In the genomic region with DNA sequence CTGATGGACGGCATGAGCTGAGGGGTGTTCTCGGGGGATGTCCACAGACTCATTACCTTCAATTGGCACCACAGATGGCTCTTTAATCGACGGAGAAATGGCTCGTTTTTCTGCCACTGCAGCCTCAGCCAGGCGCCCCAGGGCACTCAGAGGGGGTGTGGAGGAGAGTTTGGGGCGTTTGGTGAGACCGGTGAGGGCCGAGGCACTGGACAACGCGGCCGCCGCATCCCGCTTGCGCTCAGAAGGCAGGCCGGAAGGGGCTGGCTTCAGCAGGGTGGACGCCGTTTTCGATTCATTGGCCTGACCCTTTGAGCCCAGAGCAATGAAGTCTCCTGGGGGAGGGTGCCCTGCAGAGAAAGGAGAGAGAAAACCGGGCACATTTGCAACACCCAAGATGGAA, we compare ENCODE assay signal across 10 cellular contexts. TPM values are rescaled to one million over a fixed set of nuclear protein-coding genes. Genes with fewer than 3 reads are reported as not detected.
A peak's percentile ranks its signal among the peaks of the same experiment; 100 is the strongest.
DNase-seq lines count a peak whose midpoint lies in the region; ATAC-seq lines count a peak whose summit lies in the region.
"Had no signal": no experiment of that assay in that cellular context is flagged by ENCODE, and none has a peak within 500 bp of the region (broad histone marks: within the 10 kb centered on the region; RNA-seq: fewer than 3 reads in every experiment).

No MANE protein-coding gene starts in this region.

- peaks cover 28% of the 10 kb centered on the region for H3K36me3 Mint-ChIP-seq in activated CD4-positive, alpha-beta T cell treated with anti-CD3 and anti-CD28 coated beads, Interleukin-2, amount 10 ng/mL, durations not matched to agents 24 days and 14 days (ENCODE audit: low read depth)
- H3K36me3 Mint-ChIP-seq in activated CD8-positive, alpha-beta T cell treated with anti-CD3 and anti-CD28 coated beads, Interleukin-2, amount 10 ng/mL, durations not matched to agents 7 days and 5 days (ENCODE audit: low read depth): peaks cover 23% of the 10 kb centered on the region
- peaks cover 26 to 27% of the 10 kb centered on the region in 2 donors for H3K36me3 Mint-ChIP-seq in stimulated activated naive B cell treated with anti-CD40 and anti-IgM and Interleukin-4, amounts not matched to agents 10 μg/mL and 1 μg/mL and 100 μg/mL, for 72 hours

- H3K9me3 Mint-ChIP-seq in activated CD4-positive, alpha-beta T cell treated with anti-CD3 and anti-CD28 coated beads, Interleukin-2, amount 10 ng/mL, durations not matched to agents 24 days and 14 days: no peaks in the 10 kb centered on the region
- H3K9me3 Mint-ChIP-seq in activated CD8-positive, alpha-beta T cell treated with anti-CD3 and anti-CD28 coated beads, Interleukin-2, amount 10 ng/mL, durations not matched to agents 7 days and 5 days (ENCODE audit: insufficient read depth): no peaks in the 10 kb centered on the region
- H3K9me3 Mint-ChIP-seq in stimulated activated naive B cell treated with anti-CD40 and anti-IgM and Interleukin-4, amounts not matched to agents 10 μg/mL and 1 μg/mL and 100 μg/mL, for 72 hours: no peaks in the 10 kb centered on the region

- no peak for ATAC-seq in activated CD8-positive, alpha-beta T cell treated with anti-CD3 and anti-CD28 coated beads, Interleukin-2, amount 10 ng/mL, durations not matched to agents 7 days and 5 days
- ATAC-seq in stimulated activated naive B cell treated with anti-CD40 and anti-IgM and Interleukin-4, amounts not matched to agents 10 μg/mL and 1 μg/mL and 100 μg/mL, for 72 hours (replicated peaks): no peak
- ATAC-seq in HG03520 (IDR thresholded peaks at IDR 0.05; ENCODE audit: unreplicated experiment): no peak

- no peaks in the 10 kb centered on the region for H3K9me3 ChIP-seq in iPS-18a (ENCODE audit: control insufficient read depth, low read depth, low read length)

- peaks cover 31% of the 10 kb centered on the region for H3K36me3 ChIP-seq in iPS-18a (ENCODE audit: control insufficient read depth, low read depth, low read length)

- intact Hi-C loops in activated CD4-positive, alpha-beta T cell treated with anti-CD3 and anti-CD28 coated beads, Interleukin-2, amount 10 ng/mL, durations not matched to agents 24 days and 14 days (cut with micrococcal nuclease): no loop called here
- intact Hi-C loops in posterior cingulate gyrus (cut with DNase I): no loop called here

- no peaks in the 10 kb centered on the region for H3K27me3 ChIP-seq in iPS-18a (ENCODE audit: control insufficient read depth, insufficient read depth, low read length)

- H3K4me1 ChIP-seq in iPS-18a (ENCODE audit: control insufficient read depth, low read depth, low read length): peaks cover 7% of the 10 kb centered on the region

- POLR2A ChIA-PET in activated CD8-positive, alpha-beta T cell treated with anti-CD3 and anti-CD28 coated beads, Interleukin-2, amount 10 ng/mL, durations not matched to agents 7 days and 5 days (lab: Charles Lee): no interaction called here

- no peak overlapping the region for H3K27ac ChIP-seq in iPS-18a (ENCODE audit: low read length)

- peak overlapping the region; percentile 92 for H3K4me3 Mint-ChIP-seq in activated CD4-positive, alpha-beta T cell treated with anti-CD3 and anti-CD28 coated beads, Interleukin-2, amount 10 ng/mL, durations not matched to agents 24 days and 14 days
- peak overlapping the region; percentile 86 for H3K4me3 Mint-ChIP-seq in activated CD8-positive, alpha-beta T cell treated with anti-CD3 and anti-CD28 coated beads, Interleukin-2, amount 10 ng/mL, durations not matched to agents 7 days and 5 days
- H3K4me3 Mint-ChIP-seq in stimulated activated naive B cell treated with anti-CD40 and anti-IgM and Interleukin-4, amounts not matched to agents 10 μg/mL and 1 μg/mL and 100 μg/mL, for 72 hours: peak overlapping the region; percentile 92 to 97

- CTCF ChIA-PET in activated CD8-positive, alpha-beta T cell treated with anti-CD3 and anti-CD28 coated beads, Interleukin-2, amount 10 ng/mL, durations not matched to agents 7 days and 5 days (lab: Charles Lee): interaction anchor here (1.2 kb wide), 1 partner anchor 739 kb away, joined by 3 read pairs; the partner anchor contains the start of genes MRM2 and NUDT1

- peak overlapping the region; percentile 70 for H3K4me3 ChIP-seq in iPS-18a (ENCODE audit: low read length)

- peak overlapping the region; percentile 83 for H3K27ac Mint-ChIP-seq in activated CD4-positive, alpha-beta T cell treated with anti-CD3 and anti-CD28 coated beads, Interleukin-2, amount 10 ng/mL, durations not matched to agents 24 days and 14 days
- peak overlapping the region; percentile 76 for H3K27ac Mint-ChIP-seq in activated CD8-positive, alpha-beta T cell treated with anti-CD3 and anti-CD28 coated beads, Interleukin-2, amount 10 ng/mL, durations not matched to agents 7 days and 5 days
- H3K27ac Mint-ChIP-seq in stimulated activated naive B cell treated with anti-CD40 and anti-IgM and Interleukin-4, amounts not matched to agents 10 μg/mL and 1 μg/mL and 100 μg/mL, for 72 hours: peak overlapping the region; percentile 75

- no peak for DNase-seq in activated CD4-positive, alpha-beta T cell treated with anti-CD3 and anti-CD28 coated beads, Interleukin-2, amount 10 ng/mL, durations not matched to agents 24 days and 14 days
- DNase-seq in activated CD4-positive, alpha-beta T cell treated with anti-CD3 and anti-CD28 coated beads for 1 hour: no peak
- DNase-seq in activated CD8-positive, alpha-beta T cell treated with anti-CD3 and anti-CD28 coated beads, Interleukin-2, amount 10 ng/mL, durations not matched to agents 7 days and 5 days: no peak
- no peak for DNase-seq in stimulated activated naive B cell treated with anti-CD40 and anti-IgM and Interleukin-4, amounts not matched to agents 10 μg/mL and 1 μg/mL and 100 μg/mL, for 72 hours
- no peak for DNase-seq in posterior cingulate gyrus
- no peak for DNase-seq in NCI-H2029 treated with DMSO at 0.1 percent for 48 hours (lab: John Stamatoyannopoulos, UW)
- DNase-seq: AML-193, NCI-H446 treated with DMSO at 0.1 percent for 48 hours had no signal

- no peak overlapping the region for H3K9ac ChIP-seq in iPS-18a (ENCODE audit: low read length)

- H3K4me1 Mint-ChIP-seq in activated CD4-positive, alpha-beta T cell treated with anti-CD3 and anti-CD28 coated beads, Interleukin-2, amount 10 ng/mL, durations not matched to agents 24 days and 14 days: peaks cover 29% of the 10 kb centered on the region
- peaks cover 43% of the 10 kb centered on the region for H3K4me1 Mint-ChIP-seq in activated CD8-positive, alpha-beta T cell treated with anti-CD3 and anti-CD28 coated beads, Interleukin-2, amount 10 ng/mL, durations not matched to agents 7 days and 5 days (ENCODE audit: low read depth)
- H3K4me1 Mint-ChIP-seq in stimulated activated naive B cell treated with anti-CD40 and anti-IgM and Interleukin-4, amounts not matched to agents 10 μg/mL and 1 μg/mL and 100 μg/mL, for 72 hours: peaks cover 41 to 62% of the 10 kb centered on the region in 2 donors

- H3K27me3 Mint-ChIP-seq in activated CD4-positive, alpha-beta T cell treated with anti-CD3 and anti-CD28 coated beads, Interleukin-2, amount 10 ng/mL, durations not matched to agents 24 days and 14 days: no peaks in the 10 kb centered on the region
- no peaks in the 10 kb centered on the region for H3K27me3 Mint-ChIP-seq in activated CD8-positive, alpha-beta T cell treated with anti-CD3 and anti-CD28 coated beads, Interleukin-2, amount 10 ng/mL, durations not matched to agents 7 days and 5 days (ENCODE audit: low read depth)
- no peaks in the 10 kb centered on the region for H3K27me3 Mint-ChIP-seq in stimulated activated naive B cell treated with anti-CD40 and anti-IgM and Interleukin-4, amounts not matched to agents 10 μg/mL and 1 μg/mL and 100 μg/mL, for 72 hours

RNA-seq across cellular contexts. Expression of gene INTS1, which starts 1.3 kb away (rescaled TPM):
- 89.5 and 94.3 TPM in 2 replicates for total RNA-seq in activated CD4-positive, alpha-beta T cell treated with anti-CD3 and anti-CD28 coated beads, Interleukin-2, amount 10 ng/mL, durations not matched to agents 24 days and 14 days
- total RNA-seq in activated CD8-positive, alpha-beta T cell treated with anti-CD3 and anti-CD28 coated beads, Interleukin-2, amount 10 ng/mL, durations not matched to agents 7 days and 5 days: 100 to 1,000 TPM; 105 to 112 TPM

RNA-seq across cellular contexts. Expression of gene MAFK, which starts 27.7 kb away (rescaled TPM):
- 42.9 and 45.5 TPM in 2 replicates for total RNA-seq in activated CD4-positive, alpha-beta T cell treated with anti-CD3 and anti-CD28 coated beads, Interleukin-2, amount 10 ng/mL, durations not matched to agents 24 days and 14 days
- total RNA-seq in activated CD8-positive, alpha-beta T cell treated with anti-CD3 and anti-CD28 coated beads, Interleukin-2, amount 10 ng/mL, durations not matched to agents 7 days and 5 days: 10 to 100 TPM; 22.6 to 23.9 TPM

RNA-seq across cellular contexts. Expression of gene MICALL2, which starts 43.6 kb away (rescaled TPM):
- 1.8 TPM in 2 replicates for total RNA-seq in activated CD4-positive, alpha-beta T cell treated with anti-CD3 and anti-CD28 coated beads, Interleukin-2, amount 10 ng/mL, durations not matched to agents 24 days and 14 days
- 1 to 10 TPM; 1.9 to 2.2 TPM for total RNA-seq in activated CD8-positive, alpha-beta T cell treated with anti-CD3 and anti-CD28 coated beads, Interleukin-2, amount 10 ng/mL, durations not matched to agents 7 days and 5 days

RNA-seq across cellular contexts. Expression of gene TMEM184A, which starts 53.2 kb away (rescaled TPM):
- total RNA-seq in activated CD4-positive, alpha-beta T cell treated with anti-CD3 and anti-CD28 coated beads, Interleukin-2, amount 10 ng/mL, durations not matched to agents 24 days and 14 days: not detected in 2 replicates
- total RNA-seq in activated CD8-positive, alpha-beta T cell treated with anti-CD3 and anti-CD28 coated beads, Interleukin-2, amount 10 ng/mL, durations not matched to agents 7 days and 5 days: not detected
